ENCODE assay signal across 8 cellular contexts in genomic region chrX:124211312-124211942, GRCh38.
DNase-seq lines count a peak whose midpoint lies in the region; ATAC-seq and TF ChIP-seq lines count a peak whose summit lies in the region.

No MANE protein-coding gene starts in this region.

- H3K36me3 ChIP-seq in body of pancreas (replicated peaks in 1 of 2; ENCODE audit: insufficient read depth in 1 of 2, low read depth in 2 of 2) = no peaks in the 10 kb centered on the region

- DNase-seq in NCI-H2171 treated with DMSO at 0.1 percent for 48 hours (lab: John Stamatoyannopoulos, UW) (peak; percentile 5), NCI-H2171 (lab: John Stamatoyannopoulos, UW) (no peak), NCI-H82 (lab: John Stamatoyannopoulos, UW) (peak; percentile 71), body of pancreas (no peak), myocyte (ENCODE audit: low read depth) (peak; percentile 33), retina (no peak)

- intact Hi-C loops in body of pancreas (cut with DNase I) = no loop called here

- TF ChIP-seq CTCF in body of pancreas (IDR thresholded peaks at IDR 0.05) = peak in 4 of 7 experiments; percentile 18 to 37 (median 30)

- H3K9me3 ChIP-seq in body of pancreas = no peaks in the 10 kb centered on the region

- no peaks in the 10 kb centered on the region for H3K4me1 ChIP-seq in body of pancreas

- no peak overlapping the region for H3K4me3 ChIP-seq in body of pancreas

- H3K27ac ChIP-seq in body of pancreas = no peak overlapping the region

- no peak for TF ChIP-seq POLR2A in body of pancreas (IDR thresholded peaks at IDR 0.05)

- WGBS in body of pancreas, 2 donors = 57 to 75% methylated on average over 3 of the region's 3 CpGs

- H3K27me3 ChIP-seq in body of pancreas = no peaks in the 10 kb centered on the region

- peak; percentile 79 for ATAC-seq in GM19467 (IDR thresholded peaks at IDR 0.05; ENCODE audit: unreplicated experiment)
- ATAC-seq in HG03521 (IDR thresholded peaks at IDR 0.05; ENCODE audit: unreplicated experiment) = peak; percentile 67
- no peak for ATAC-seq in body of pancreas

Comparison
In these comparisons a context has a peak if more than half of its experiments do, and no peak if none do; other contexts are left out.
1. DNase-seq: peak in NCI-H2171 treated with DMSO at 0.1 percent for 48 hours (single experiment), NCI-H82 (single experiment) and myocyte (single experiment); none in NCI-H2171 (single experiment), body of pancreas (0 of 4) and retina (single experiment).